Comparison of ENCODE assay signal across 26 cellular contexts in genomic region chr4:25081866-25082471, GRCh38. TPM values are rescaled to one million over a fixed set of nuclear protein-coding genes. Genes with fewer than 3 reads are reported as not detected.
"Had no signal": no experiment of that assay in that cellular context is flagged by ENCODE, and none has a peak within 500 bp of the region (broad histone marks: within the 10 kb centered on the region; RNA-seq: fewer than 3 reads in every experiment).

No MANE protein-coding gene starts in this region.

- H3K36me3 ChIP-seq: left lung, suprapubic skin, transverse colon, vagina had no signal

- H3K4me3 ChIP-seq: left lung, mucosa of descending colon, psoas muscle, smooth muscle cell, suprapubic skin, transverse colon, vagina had no signal

- H3K4me1 ChIP-seq: left lung, psoas muscle, suprapubic skin, vagina had no signal

- H3K4me2 ChIP-seq: smooth muscle cell had no signal

- H3K4me1 Mint-ChIP-seq: activated CD4-positive, alpha-beta T cell treated with anti-CD3 and anti-CD28 coated beads, Interleukin-2, amount 10 ng/mL, durations not matched to agents 24 days and 14 days; naive B cell; neural crest cell; stimulated activated naive CD8-positive, alpha-beta T cell treated with anti-CD3 and anti-CD28 coated beads, Interleukin-15, amount 100 ng/mL, for 72 hours had no signal

- DNase-seq: activated CD4-positive, alpha-beta T cell treated with anti-CD3 and anti-CD28 coated beads, Interleukin-2, amount 10 ng/mL, durations not matched to agents 24 days and 14 days; activated CD4-positive, CD25-positive, alpha-beta regulatory T cell; activated CD8-positive, alpha-beta memory T cell treated with anti-CD3 and anti-CD28 coated beads for 24 hours; activated CD8-positive, alpha-beta memory T cell treated with anti-CD3 and anti-CD28 coated beads, Interleukin-2, amount 50 U/mL, for 48 hours; activated effector memory CD4-positive, alpha-beta T cell treated with Interleukin-2 at 50 U/mL for 16 hours; activated naive CD4-positive, alpha-beta T cell treated with anti-CD3 and anti-CD28 coated beads, Interleukin-2, amount 50 U/mL, for 16 hours; activated T-cell treated with anti-CD3 and anti-CD28 coated beads, Interleukin-2, amount 50 U/mL, for 48 hours; aorta; effector memory CD4-positive, alpha-beta T cell; foreskin fibroblast; hippocampal formation; kidney; left lung; mucosa of descending colon; naive B cell; psoas muscle; stimulated activated CD4-positive, alpha-beta T cell treated with anti-CD3 and anti-CD28 coated beads, Interleukin-4, amount 100 ng/mL, for 1 hour; stimulated activated naive CD8-positive, alpha-beta T cell treated with anti-CD3 and anti-CD28 coated beads, Interleukin-15, amount 100 ng/mL, for 72 hours; transverse colon had no signal

- H3K4me3 Mint-ChIP-seq: activated CD4-positive, alpha-beta T cell treated with anti-CD3 and anti-CD28 coated beads, Interleukin-2, amount 10 ng/mL, durations not matched to agents 24 days and 14 days; dendritic cell treated with granulocyte-macrophage colony-stimulating factor and Interleukin-4, amounts not matched to agents 40 ng/mL and 50 ng/mL, for 4 days; naive B cell; neural crest cell; stimulated activated naive CD8-positive, alpha-beta T cell treated with anti-CD3 and anti-CD28 coated beads, Interleukin-15, amount 100 ng/mL, for 72 hours had no signal

- H3K27ac ChIP-seq: left lung, psoas muscle, suprapubic skin, transverse colon, vagina had no signal

- FAIRE-seq: kidney had no signal

- H3K36me3 Mint-ChIP-seq: naive B cell had no signal

- H3K9me3 ChIP-seq: left lung, mucosa of descending colon, psoas muscle, suprapubic skin, transverse colon, vagina had no signal

- ATAC-seq: left lung; mucosa of descending colon; psoas muscle; sciatic nerve; stimulated activated naive CD8-positive, alpha-beta T cell treated with anti-CD3 and anti-CD28 coated beads, Interleukin-15, amount 100 ng/mL, for 72 hours had no signal

- H3K9me3 Mint-ChIP-seq: activated CD4-positive, alpha-beta T cell treated with anti-CD3 and anti-CD28 coated beads, Interleukin-2, amount 10 ng/mL, durations not matched to agents 24 days and 14 days; dendritic cell treated with granulocyte-macrophage colony-stimulating factor and Interleukin-4, amounts not matched to agents 40 ng/mL and 50 ng/mL, for 4 days; stimulated activated naive CD8-positive, alpha-beta T cell treated with anti-CD3 and anti-CD28 coated beads, Interleukin-15, amount 100 ng/mL, for 72 hours had no signal

- H3K27ac Mint-ChIP-seq: activated CD4-positive, alpha-beta T cell treated with anti-CD3 and anti-CD28 coated beads, Interleukin-2, amount 10 ng/mL, durations not matched to agents 24 days and 14 days; dendritic cell treated with granulocyte-macrophage colony-stimulating factor and Interleukin-4, amounts not matched to agents 40 ng/mL and 50 ng/mL, for 4 days had no signal

- H3K27me3 ChIP-seq: transverse colon, vagina had no signal

RNA-seq across cellular contexts. Expression of gene LGI2, which starts 51.2 kb away (rescaled TPM):
- total RNA-seq: activated CD4-positive, alpha-beta T cell treated with anti-CD3 and anti-CD28 coated beads, Interleukin-2, amount 10 ng/mL, durations not matched to agents 24 days and 14 days; glomerular endothelial cell had no signal
